8 cellular contexts compared by ENCODE assay signal in genomic region chr10:72079356-72079755, GRCh38. TPM values are rescaled to one million over a fixed set of nuclear protein-coding genes. Genes with fewer than 3 reads are reported as not detected.
DNase-seq lines count a peak whose midpoint lies in the region; ATAC-seq and TF ChIP-seq lines count a peak whose summit lies in the region.
"Had no signal": no experiment of that assay in that cellular context is flagged by ENCODE, and none has a peak within 500 bp of the region (broad histone marks: within the 10 kb centered on the region; RNA-seq: fewer than 3 reads in every experiment).

No MANE protein-coding gene starts in this region.

- H3K36me3 ChIP-seq in BE2C: no peaks in the 10 kb centered on the region

- DNase-seq in NCI-H146 (lab: John Stamatoyannopoulos, UW) (peak; percentile 61), ecto neural progenitor cell (ENCODE audit: low spot score) (peak; percentile 67), BE2C (no peak), posterior vena cava (ENCODE audit: low spot score) (no peak)
- peak; percentile 67 for DNase-seq in activated CD4-positive, alpha-beta T cell treated with anti-CD3 and anti-CD28 coated beads, Interleukin-2, amount 50 U/mL, for 1 hour
- peak; percentile 71 for DNase-seq in stimulated activated CD8-positive, alpha-beta memory T cell treated with anti-CD3 and anti-CD28 coated beads, Interleukin-4, amount 100 ng/mL, for 48 hours

- TF ChIP-seq CTCF in BE2C (IDR thresholded peaks at IDR 0.05; ENCODE audit: low read depth, low read length): no peak

- no peaks in the 10 kb centered on the region for H3K4me1 ChIP-seq in BE2C

- H3K9me3 ChIP-seq in BE2C: no peaks in the 10 kb centered on the region

- no peaks in the 10 kb centered on the region for H3K27me3 ChIP-seq in BE2C

- ATAC-seq in HG03521 (IDR thresholded peaks at IDR 0.05; ENCODE audit: unreplicated experiment): no peak
- ATAC-seq: esophagus mucosa had no signal

- no peak overlapping the region for H3K4me3 ChIP-seq in BE2C (ENCODE audit: low read depth, low read length)

- intact Hi-C loops in posterior vena cava (cut with DNase I): no loop called here

RNA-seq across cellular contexts. Expression of gene SPOCK2, which starts 9.0 kb away (rescaled TPM):
- 1.4 TPM for polyA plus RNA-seq in BE2C (2012; ENCODE audit: insufficient read depth, insufficient read length, low read depth)
- 1 to 10 TPM; 2.4 to 4.5 TPM for total RNA-seq in posterior vena cava

Comparison
In these comparisons a context has a peak if more than half of its experiments do, and no peak if none do; other contexts are left out.
1. DNase-seq: peak in NCI-H146 (single experiment), activated CD4-positive, alpha-beta T cell treated with anti-CD3 and anti-CD28 coated beads, Interleukin-2, amount 50 U/mL, for 1 hour (single experiment), ecto neural progenitor cell (single experiment) and stimulated activated CD8-positive, alpha-beta memory T cell treated with anti-CD3 and anti-CD28 coated beads, Interleukin-4, amount 100 ng/mL, for 48 hours (single experiment); none in BE2C (single experiment) and posterior vena cava (single experiment).